Comparison of ENCODE assay signal across 8 cellular contexts in the genomic region with DNA sequence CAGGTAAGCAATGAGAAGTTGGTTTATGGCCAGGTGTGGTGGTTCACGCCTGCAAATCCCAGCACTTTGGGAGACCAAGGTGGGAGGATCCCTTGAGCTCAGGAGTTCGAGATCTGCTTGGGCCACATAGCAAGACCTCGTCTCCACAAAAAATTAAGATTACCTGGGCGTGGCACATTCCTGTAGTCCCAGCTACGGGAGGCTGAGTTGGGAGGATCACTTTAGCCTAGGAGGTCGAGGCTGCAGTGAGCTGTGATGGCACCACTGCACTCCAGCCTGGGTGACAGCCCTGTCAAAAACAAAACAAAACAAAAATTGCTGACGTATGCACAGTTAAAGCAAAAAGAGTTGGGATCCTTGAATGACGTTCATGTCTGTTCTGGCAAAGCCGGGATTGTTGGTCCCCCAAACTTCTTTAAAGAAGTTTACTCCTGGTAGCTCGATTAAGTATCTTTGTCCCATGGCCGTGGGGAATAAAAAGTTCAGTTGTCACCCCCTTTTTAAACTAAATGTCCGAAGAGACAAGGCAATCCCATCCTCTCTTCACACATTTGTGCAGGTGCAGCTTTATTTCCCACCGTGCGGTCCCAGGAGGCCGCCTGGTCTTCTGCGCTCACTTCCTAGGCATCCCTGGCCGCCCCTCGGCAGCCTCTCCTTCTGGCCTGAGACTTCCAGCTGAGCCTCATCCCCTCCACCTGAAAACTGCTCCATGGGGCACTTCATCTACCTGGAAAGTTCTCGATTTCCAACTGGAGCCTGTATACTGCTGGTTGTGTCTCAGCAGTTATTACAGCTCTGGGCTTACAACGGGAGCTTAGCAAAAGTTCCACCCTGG. TPM values are rescaled to one million over a fixed set of nuclear protein-coding genes. Genes with fewer than 3 reads are reported as not detected.
DNase-seq lines count a peak whose midpoint lies in the region; ATAC-seq, FAIRE-seq and TF ChIP-seq lines count a peak whose summit lies in the region.

No MANE protein-coding gene starts in this region.

- DNase-seq in BJ (ENCODE audit: low read depth), result no peak
- DNase-seq in IMR-90, result no peak
- DNase-seq in brain microvascular endothelial cell, result no peak
- DNase-seq in lower leg skin (ENCODE audit: low spot score in 2 of 2), result peak; percentile 23 to 85
- DNase-seq in type B pancreatic cell (ENCODE audit: extremely low spot score, unreplicated experiment), result no peak
- DNase-seq in HTR-8/SVneo (ENCODE audit: insufficient read length, low spot score), result no peak
- DNase-seq in activated CD4-positive, alpha-beta T cell treated with anti-CD3 and anti-CD28 coated beads for 48 hours, result no peak

- no peaks in the 10 kb centered on the region for H3K9me3 Mint-ChIP-seq in type B pancreatic cell

- no peaks in the 10 kb centered on the region for H3K36me3 ChIP-seq in BJ (ENCODE audit: control insufficient read depth, insufficient read depth, low read length)
- H3K36me3 ChIP-seq in IMR-90 (ENCODE audit: control insufficient read depth, insufficient read depth, low read length), result no peaks in the 10 kb centered on the region
- H3K36me3 ChIP-seq in brain microvascular endothelial cell (replicated peaks), result no peaks in the 10 kb centered on the region

- H3K4me1 Mint-ChIP-seq in type B pancreatic cell (ENCODE audit: unreplicated experiment), result peaks cover 10% of the 10 kb centered on the region

- peaks cover 6% of the 10 kb centered on the region; the same call in 1 of the 2 replicates for H3K9me1 ChIP-seq in IMR-90 (ENCODE audit: insufficient read depth, low read length)

- ATAC-seq in GM19455 (IDR thresholded peaks at IDR 0.05; ENCODE audit: unreplicated experiment) (peak; percentile 15), IMR-90 (ENCODE audit: low read depth) (no peak; the same call in 1 of the 2 replicates)

- peak overlapping the region; percentile 93 for H3K4me3 Mint-ChIP-seq in type B pancreatic cell

- H3K18ac ChIP-seq in IMR-90 (ENCODE audit: low read depth, low read length), result no peak overlapping the region; the same call in 1 of the 2 replicates

- peaks cover 7 to 30% of the 10 kb centered on the region in 2 experiments for H3K79me1 ChIP-seq in IMR-90 (ENCODE audit: low read depth in 1 of 2, low read length in 2 of 2)

- H3K4me3 ChIP-seq in BJ (ENCODE audit: low read depth, low read length) (peak overlapping the region; percentile 65), IMR-90 (ENCODE audit: insufficient read depth, low read depth, low read length) (peak overlapping the region; percentile 97), brain microvascular endothelial cell (ENCODE audit: low read depth, low read length) (peak overlapping the region; percentile 70), lower leg skin (ENCODE audit: low read depth, poor library complexity, severe bottlenecking) (peak overlapping the region; percentile 65)

- TF ChIP-seq RAD21 in IMR-90 (IDR thresholded peaks at IDR 0.05; ENCODE audit: low read length), result no peak

- peak overlapping the region; percentile 74 for H4K91ac ChIP-seq in IMR-90 (ENCODE audit: insufficient read depth, low read depth, low read length)

- intact Hi-C loops in IMR-90 (cut with micrococcal nuclease), result loop anchor here (5.0 to 10.0 kb wide), 3 partner anchors 286 to 586 kb away; no protein-coding TSS in a partner anchor
- intact Hi-C loops in lower leg skin (cut with DNase I; ENCODE audit: low total_unique reads), result no loop called here

- no peak overlapping the region for H2AK5ac ChIP-seq in IMR-90 (ENCODE audit: low read depth, low read length)

- H3K4ac ChIP-seq in IMR-90 (ENCODE audit: low read depth, low read length), result peak overlapping the region; percentile 80

- H3K27me3 ChIP-seq in BJ (ENCODE audit: control insufficient read depth, insufficient read depth, low read length), result no peaks in the 10 kb centered on the region
- no peaks in the 10 kb centered on the region for H3K27me3 ChIP-seq in IMR-90 (ENCODE audit: control insufficient read depth, insufficient read depth, low read length)
- no peaks in the 10 kb centered on the region for H3K27me3 ChIP-seq in brain microvascular endothelial cell (replicated peaks)

- peak overlapping the region; percentile 95 for H3K9ac ChIP-seq in IMR-90 (ENCODE audit: low read depth, low read length)

- H3K27ac ChIP-seq in IMR-90 (ENCODE audit: insufficient read depth, low read length) (peak overlapping the region; percentile 89), brain microvascular endothelial cell (peak overlapping the region; percentile 57)

- FAIRE-seq in HTR-8/SVneo (lab: Jason Lieb, UNC), result no peak

- H3K9me3 ChIP-seq in IMR-90 (ENCODE audit: control insufficient read depth, insufficient read depth, low read length), result no peaks in the 10 kb centered on the region

- H3K56ac ChIP-seq in IMR-90 (ENCODE audit: extremely low read depth, insufficient read depth, low read length), result peak overlapping the region; percentile 79

- peak overlapping the region; percentile 49; the same call in 1 of the 3 replicates for H2BK15ac ChIP-seq in IMR-90 (ENCODE audit: low read depth, low read length)

- H2AFZ ChIP-seq in IMR-90 (replicated peaks; ENCODE audit: low read length, poor library complexity), result peak overlapping the region; percentile 92

- H3K23ac ChIP-seq in IMR-90 (ENCODE audit: low read depth, low read length), result peak overlapping the region; percentile 91

- peaks cover 2% of the 10 kb centered on the region; the same call in 1 of the 2 replicates for H4K20me1 ChIP-seq in IMR-90 (ENCODE audit: insufficient read depth, low read length)

- peak overlapping the region; percentile 86 for H3K14ac ChIP-seq in IMR-90 (replicated peaks; ENCODE audit: low read depth, low read length)

- no peaks in the 10 kb centered on the region for H3K4me1 ChIP-seq in IMR-90 (ENCODE audit: control insufficient read depth, insufficient read depth, low read length)

- H2BK120ac ChIP-seq in IMR-90 (ENCODE audit: low read depth, low read length), result peak overlapping the region; percentile 69

- no peak for TF ChIP-seq POLR2A in IMR-90 (IDR thresholded peaks at IDR 0.05; ENCODE audit: low read depth, low read length)
- no peak for TF ChIP-seq POLR2A in lower leg skin (IDR thresholded peaks at IDR 0.05)

- WGBS in IMR-90 (ENCODE audit: extremely low coverage in 2 of 2, insufficient read length in 1 of 2), 2 experiments, result 47% methylated on average over 4 of the region's 20 CpGs; no CpG with 5 or more reads in 1 of the 2 experiments
- WGBS in lower leg skin, 2 donors, result 38% methylated on average over 20 of the region's 20 CpGs

- BruUV-seq in IMR-90 (replicated peaks; lab: Mats Ljungman, UMichigan), result TSS peak; percentile 41

- peak overlapping the region; percentile 84 for H3K4me2 ChIP-seq in IMR-90 (ENCODE audit: low read depth, low read length)

- CTCF ChIA-PET in BJ (lab: Yijun Ruan, JAX) (interaction anchor here (0.7 to 1.2 kb wide), 2 partner anchors 15 to 134 kb away, joined by 3 to 4 read pairs; no protein-coding TSS in a partner anchor), IMR-90 (lab: Yijun Ruan, JAX) (interaction anchor here (0.9 kb wide), 1 partner anchor 83 kb away, joined by 3 read pairs; no protein-coding TSS in a partner anchor)

- peak overlapping the region; percentile 92 for H3K27ac Mint-ChIP-seq in type B pancreatic cell

- no peaks in the 10 kb centered on the region for H3K27me3 Mint-ChIP-seq in type B pancreatic cell

- H2BK5ac ChIP-seq in IMR-90 (ENCODE audit: low read depth, low read length, poor library complexity, severe bottlenecking), result peak overlapping the region; percentile 84

- peak overlapping the region; percentile 94 for H4K5ac ChIP-seq in IMR-90 (ENCODE audit: low read depth, low read length)

- H2BK20ac ChIP-seq in IMR-90 (ENCODE audit: low read depth, low read length), result no peak overlapping the region

- H2AK9ac ChIP-seq in IMR-90 (replicated peaks; ENCODE audit: low read depth, low read length, poor library complexity), result peak overlapping the region; percentile 84

- in situ Hi-C loops in IMR-90 (cut with MboI; ENCODE audit: low sequenced_read_pairs) (no loop called here), brain microvascular endothelial cell (cut with HindIII; ENCODE audit: low pct_ligation_motif_present, low sequenced_read_pairs) (no loop called here)

- H4K8ac ChIP-seq in IMR-90 (ENCODE audit: low read depth in 2 of 2, low read length in 2 of 2), result peak overlapping the region; percentile 94 to 96

- POLR2A ChIA-PET in BJ (lab: Charles Lee) (no interaction called here), IMR-90 (lab: Charles Lee; ENCODE audit: unreplicated experiment) (interaction anchor here (0.8 kb wide), 1 partner anchor 44 kb away, joined by 3 read pairs; no protein-coding TSS in a partner anchor)

- dilution Hi-C loops in IMR-90 (cut with HindIII; ENCODE audit: low sequenced_read_pairs, unreplicated experiment), result no loop called here

- TF ChIP-seq CTCF in BJ (IDR thresholded peaks at IDR 0.05; ENCODE audit: insufficient read depth, low read depth, low read length) (no peak), IMR-90 (conservative IDR thresholded peaks at IDR 0.05; ENCODE audit: low read depth, low read length) (no peak), brain microvascular endothelial cell (IDR thresholded peaks at IDR 0.05; ENCODE audit: low read depth, low read length, missing control alignments) (no peak), lower leg skin (IDR thresholded peaks at IDR 0.05) (no peak), type B pancreatic cell (conservative IDR thresholded peaks at IDR 0.05) (no peak)

- H3K36me3 Mint-ChIP-seq in type B pancreatic cell, result peaks cover 4% of the 10 kb centered on the region

TF ChIP-seq in IMR-90, 13 proteins besides CTCF, POLR2A, EP300 and RAD21:
- peak; percentile 96 for TF ChIP-seq MAFK (IDR thresholded peaks at IDR 0.05; ENCODE audit: low read depth, low read length)
- TF ChIP-seq BHLHE40 (IDR thresholded peaks at IDR 0.05; ENCODE audit: low read depth, low read length), result no peak

RNA-seq across cellular contexts. Expression of gene SPOPL, which starts 0.8 kb away (rescaled TPM):
- polyA plus RNA-seq in BJ (2011; rRNA removed) (5.8 and 9.9 TPM in 2 replicates), IMR-90 (2012; rRNA removed) (4.1 and 4.8 TPM in 2 replicates)
- polyA minus RNA-seq in BJ (2011; rRNA and poly(A)+ RNA removed), result 4.8 and 5.0 TPM in 2 replicates
- total RNA-seq in IMR-90 (2012; rRNA removed) (16.7 and 20.3 TPM in 2 replicates), lower leg skin (10 to 100 TPM; 20.6 to 40.1 (median 29.7) TPM), type B pancreatic cell (ENCODE audit: low replicate concordance) (24.7 and 29.0 TPM in 2 replicates)
- 1.00 and 2.2 TPM in 2 replicates for polyA plus RNA-seq in IMR-90 (2012; cell fraction: cytosol; rRNA removed)
- polyA plus RNA-seq in IMR-90 (2012; cell fraction: nucleus; rRNA removed; ENCODE audit: low replicate concordance), result 1.3 and 5.2 TPM in 2 replicates

Comparison
In these comparisons a context has a peak if more than half of its experiments do, and no peak if none do; other contexts are left out.
1. DNase-seq: peak in lower leg skin (2 of 2); none in BJ (single experiment), IMR-90 (single experiment), brain microvascular endothelial cell (single experiment), type B pancreatic cell (single experiment), HTR-8/SVneo (single experiment) and activated CD4-positive, alpha-beta T cell treated with anti-CD3 and anti-CD28 coated beads for 48 hours (single experiment).
2. Peak in every context shown above with its lines, with median percentiles within 50 percentile points of each other: H3K4me3 ChIP-seq.